22 cellular contexts compared by ENCODE assay signal in genomic region chr2:64551851-64552250, GRCh38.
"Had no signal": no experiment of that assay in that cellular context is flagged by ENCODE, and none has a peak within 500 bp of the region (broad histone marks: within the 10 kb centered on the region; RNA-seq: fewer than 3 reads in every experiment).

No MANE protein-coding gene starts in this region.

- ATAC-seq: effector memory CD8-positive, alpha-beta T cell; left cardiac atrium; lower lobe of right lung; stimulated activated naive CD8-positive, alpha-beta T cell treated with anti-CD3 and anti-CD28 coated beads, Interleukin-15, Interleukin-2, amounts not matched to agents 100 U/mL and 50 U/mL, for 24 hours had no signal

- H3K4me1 ChIP-seq: lower lobe of right lung, sigmoid colon, suprapubic skin, thyroid gland had no signal

- DNase-seq: effector memory CD8-positive, alpha-beta T cell; esophagus squamous epithelium; foreskin fibroblast; kidney; left cardiac atrium; left ventricle myocardium inferior; lower lobe of right lung; mesendoderm; naive B cell; posterior cingulate gyrus; sigmoid colon; stimulated activated CD4-positive, alpha-beta T cell treated with anti-CD3 and anti-CD28 coated beads, Interleukin-2, amount 100 ng/mL, for 24 hours; stimulated activated CD4-positive, alpha-beta T cell treated with anti-CD3 and anti-CD28 coated beads, Interleukin-4, amount 100 ng/mL, for 4 hours; stimulated activated naive CD8-positive, alpha-beta T cell treated with anti-CD3 and anti-CD28 coated beads, Interleukin-15, Interleukin-2, amounts not matched to agents 100 U/mL and 50 U/mL, for 24 hours; thyroid gland had no signal

- H3K36me3 ChIP-seq: thyroid gland had no signal

- H3K27ac Mint-ChIP-seq: dendritic cell treated with granulocyte-macrophage colony-stimulating factor and Interleukin-4, amounts not matched to agents 40 ng/mL and 50 ng/mL, for 4 days; effector memory CD8-positive, alpha-beta T cell; type B pancreatic cell had no signal

- H3K27ac ChIP-seq: epithelial cell of prostate, esophagus squamous epithelium, hepatocyte, left ventricle myocardium inferior, lower lobe of right lung, neutrophil, sigmoid colon, skin epidermis, suprapubic skin, thyroid gland had no signal

- H3K9me3 ChIP-seq: esophagus squamous epithelium, lower lobe of right lung, neutrophil, sigmoid colon, suprapubic skin, thyroid gland had no signal

- H3K4me3 Mint-ChIP-seq: dendritic cell treated with granulocyte-macrophage colony-stimulating factor and Interleukin-4, amounts not matched to agents 40 ng/mL and 50 ng/mL, for 4 days; effector memory CD8-positive, alpha-beta T cell; naive B cell; type B pancreatic cell had no signal

- H3K4me3 ChIP-seq: esophagus squamous epithelium, hepatocyte, left ventricle myocardium inferior, lower lobe of right lung, sigmoid colon, skin epidermis, suprapubic skin, thyroid gland had no signal

- H3K27me3 Mint-ChIP-seq: dendritic cell treated with granulocyte-macrophage colony-stimulating factor and Interleukin-4, amounts not matched to agents 40 ng/mL and 50 ng/mL, for 4 days; effector memory CD8-positive, alpha-beta T cell; naive B cell; type B pancreatic cell had no signal

- H3K9me3 Mint-ChIP-seq: dendritic cell treated with granulocyte-macrophage colony-stimulating factor and Interleukin-4, amounts not matched to agents 40 ng/mL and 50 ng/mL, for 4 days; effector memory CD8-positive, alpha-beta T cell; type B pancreatic cell had no signal

- H3K27me3 ChIP-seq: esophagus squamous epithelium, hepatocyte, neutrophil, sigmoid colon, suprapubic skin, thyroid gland had no signal
